1 cellular context compared by ENCODE assay signal in genomic region chr4:103201724-103202123, GRCh38.
TF ChIP-seq lines count a peak whose summit lies in the region.

No MANE protein-coding gene starts in this region.

TF ChIP-seq in SK-N-SH, 30 proteins besides CTCF, POLR2A, EP300 and RAD21 (continued from another document):
- TF ChIP-seq, protein P1, sequence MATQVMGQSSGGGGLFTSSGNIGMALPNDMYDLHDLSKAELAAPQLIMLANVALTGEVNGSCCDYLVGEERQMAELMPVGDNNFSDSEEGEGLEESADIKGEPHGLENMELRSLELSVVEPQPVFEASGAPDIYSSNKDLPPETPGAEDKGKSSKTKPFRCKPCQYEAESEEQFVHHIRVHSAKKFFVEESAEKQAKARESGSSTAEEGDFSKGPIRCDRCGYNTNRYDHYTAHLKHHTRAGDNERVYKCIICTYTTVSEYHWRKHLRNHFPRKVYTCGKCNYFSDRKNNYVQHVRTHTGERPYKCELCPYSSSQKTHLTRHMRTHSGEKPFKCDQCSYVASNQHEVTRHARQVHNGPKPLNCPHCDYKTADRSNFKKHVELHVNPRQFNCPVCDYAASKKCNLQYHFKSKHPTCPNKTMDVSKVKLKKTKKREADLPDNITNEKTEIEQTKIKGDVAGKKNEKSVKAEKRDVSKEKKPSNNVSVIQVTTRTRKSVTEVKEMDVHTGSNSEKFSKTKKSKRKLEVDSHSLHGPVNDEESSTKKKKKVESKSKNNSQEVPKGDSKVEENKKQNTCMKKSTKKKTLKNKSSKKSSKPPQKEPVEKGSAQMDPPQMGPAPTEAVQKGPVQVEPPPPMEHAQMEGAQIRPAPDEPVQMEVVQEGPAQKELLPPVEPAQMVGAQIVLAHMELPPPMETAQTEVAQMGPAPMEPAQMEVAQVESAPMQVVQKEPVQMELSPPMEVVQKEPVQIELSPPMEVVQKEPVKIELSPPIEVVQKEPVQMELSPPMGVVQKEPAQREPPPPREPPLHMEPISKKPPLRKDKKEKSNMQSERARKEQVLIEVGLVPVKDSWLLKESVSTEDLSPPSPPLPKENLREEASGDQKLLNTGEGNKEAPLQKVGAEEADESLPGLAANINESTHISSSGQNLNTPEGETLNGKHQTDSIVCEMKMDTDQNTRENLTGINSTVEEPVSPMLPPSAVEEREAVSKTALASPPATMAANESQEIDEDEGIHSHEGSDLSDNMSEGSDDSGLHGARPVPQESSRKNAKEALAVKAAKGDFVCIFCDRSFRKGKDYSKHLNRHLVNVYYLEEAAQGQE (IDR thresholded peaks at IDR 0.05; ENCODE audit: low read depth, low read length): no peak
- TF ChIP-seq CHD2 (IDR thresholded peaks at IDR 0.05; ENCODE audit: low read length, partially characterized antibody) (no peak), RCOR1 (IDR thresholded peaks at IDR 0.05; ENCODE audit: low read length) (no peak), USF2 (IDR thresholded peaks at IDR 0.05; ENCODE audit: borderline replicate concordance, low read depth, low read length) (no peak), RXRA (IDR thresholded peaks at IDR 0.05; ENCODE audit: borderline replicate concordance, low read depth) (no peak), TAF1 (IDR thresholded peaks at IDR 0.05; ENCODE audit: borderline replicate concordance, low read depth, low read length) (no peak), TEAD4 (IDR thresholded peaks at IDR 0.05; ENCODE audit: borderline replicate concordance, insufficient read depth) (no peak), ZBTB33 (IDR thresholded peaks at IDR 0.05; ENCODE audit: borderline replicate concordance, low read depth) (no peak), RFX5 (IDR thresholded peaks at IDR 0.05; ENCODE audit: low read length) (no peak), PBX3 (IDR thresholded peaks at IDR 0.05) (no peak), FOXM1 (IDR thresholded peaks at IDR 0.05; ENCODE audit: low read depth) (no peak), ELF1 (IDR thresholded peaks at IDR 0.05) (no peak)
- TF ChIP-seq, protein P2, sequence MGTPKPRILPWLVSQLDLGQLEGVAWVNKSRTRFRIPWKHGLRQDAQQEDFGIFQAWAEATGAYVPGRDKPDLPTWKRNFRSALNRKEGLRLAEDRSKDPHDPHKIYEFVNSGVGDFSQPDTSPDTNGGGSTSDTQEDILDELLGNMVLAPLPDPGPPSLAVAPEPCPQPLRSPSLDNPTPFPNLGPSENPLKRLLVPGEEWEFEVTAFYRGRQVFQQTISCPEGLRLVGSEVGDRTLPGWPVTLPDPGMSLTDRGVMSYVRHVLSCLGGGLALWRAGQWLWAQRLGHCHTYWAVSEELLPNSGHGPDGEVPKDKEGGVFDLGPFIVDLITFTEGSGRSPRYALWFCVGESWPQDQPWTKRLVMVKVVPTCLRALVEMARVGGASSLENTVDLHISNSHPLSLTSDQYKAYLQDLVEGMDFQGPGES (IDR thresholded peaks at IDR 0.05; ENCODE audit: low read depth, low read length): no peak
